In genomic region chr5:132905938-132906337, GRCh38 we compare ENCODE assay signal across 12 cellular contexts. TPM values are rescaled to one million over a fixed set of nuclear protein-coding genes. Genes with fewer than 3 reads are reported as not detected.
DNase-seq lines count a peak whose midpoint lies in the region; ATAC-seq and TF ChIP-seq lines count a peak whose summit lies in the region.
"Had no signal": no experiment of that assay in that cellular context is flagged by ENCODE, and none has a peak within 500 bp of the region (broad histone marks: within the 10 kb centered on the region; RNA-seq: fewer than 3 reads in every experiment).

No MANE protein-coding gene starts in this region.

- H3K27me3 Mint-ChIP-seq in naive thymus-derived CD4-positive, alpha-beta T cell = no peaks in the 10 kb centered on the region
- H3K27me3 Mint-ChIP-seq: activated CD4-positive, alpha-beta T cell treated with anti-CD3 and anti-CD28 coated beads, Interleukin-2, amount 10 ng/mL, durations not matched to agents 24 days and 14 days had no signal

- H3K36me3 Mint-ChIP-seq in naive thymus-derived CD4-positive, alpha-beta T cell = peaks cover 6 to 34% (median 16%) of the 10 kb centered on the region in 5 donors

- TF ChIP-seq POLR2A in prostate gland (IDR thresholded peaks at IDR 0.05) = no peak

- POLR2A ChIA-PET in naive thymus-derived CD4-positive, alpha-beta T cell (lab: Charles Lee) = no interaction called here

- CTCF ChIA-PET in naive thymus-derived CD4-positive, alpha-beta T cell (lab: Charles Lee) = interaction anchor here (1.5 kb wide), 1 partner anchor 22 kb away, joined by 4 read pairs; no protein-coding TSS in a partner anchor

- no peak for ATAC-seq in HG02623 (IDR thresholded peaks at IDR 0.05; ENCODE audit: unreplicated experiment)
- no peak for ATAC-seq in naive thymus-derived CD4-positive, alpha-beta T cell
- ATAC-seq: activated naive CD4-positive, alpha-beta T cell treated with anti-CD3 and anti-CD28 coated beads, Interleukin-2, amount 50 U/mL, for 72 hours; left ventricle myocardium superior had no signal

- peak; percentile 9 for DNase-seq in NCI-H1092 treated with DMSO at 0.1 percent for 48 hours (lab: John Stamatoyannopoulos, UW)
- DNase-seq in NCI-H1092 (lab: John Stamatoyannopoulos, UW) = no peak
- peak; percentile 59 for DNase-seq in NCI-H2196 treated with DMSO at 0.1 percent for 48 hours (lab: John Stamatoyannopoulos, UW; ENCODE audit: unreplicated experiment)
- peak; percentile 87 for DNase-seq in epithelial cell of esophagus (ENCODE audit: low read depth)
- peak; percentile 30 for DNase-seq in prostate gland (ENCODE audit: low spot score)
- DNase-seq in globus pallidus (ENCODE audit: low spot score) = no peak
- no peak for DNase-seq in naive thymus-derived CD4-positive, alpha-beta T cell
- DNase-seq: activated CD4-positive, alpha-beta T cell treated with anti-CD3 and anti-CD28 coated beads, Interleukin-2, amount 10 ng/mL, durations not matched to agents 24 days and 14 days; effector memory CD4-positive, alpha-beta T cell; left ventricle myocardium superior had no signal

- H3K9me3 ChIP-seq in prostate gland = no peaks in the 10 kb centered on the region
- H3K9me3 ChIP-seq in naive thymus-derived CD4-positive, alpha-beta T cell (ENCODE audit: control insufficient read depth in 2 of 3, low read length in 3 of 3) = no peaks in the 10 kb centered on the region

- H3K4me1 Mint-ChIP-seq in naive thymus-derived CD4-positive, alpha-beta T cell = peaks cover 0 to 43% (median 31%) of the 10 kb centered on the region in 7 donors

- no peaks in the 10 kb centered on the region for H3K36me3 ChIP-seq in prostate gland
- peaks cover 0 to 20% (median 0%) of the 10 kb centered on the region in 3 experiments for H3K36me3 ChIP-seq in naive thymus-derived CD4-positive, alpha-beta T cell (ENCODE audit: control insufficient read depth in 2 of 3, insufficient read depth in 3 of 3, low read length in 3 of 3)

- H3K4me3 Mint-ChIP-seq in naive thymus-derived CD4-positive, alpha-beta T cell = no peak overlapping the region
- H3K4me3 Mint-ChIP-seq: activated CD4-positive, alpha-beta T cell treated with anti-CD3 and anti-CD28 coated beads, Interleukin-2, amount 10 ng/mL, durations not matched to agents 24 days and 14 days had no signal

- H3K27ac ChIP-seq in prostate gland = peak overlapping the region in 1 of 2 donors; percentile 17
- no peak overlapping the region for H3K27ac ChIP-seq in naive thymus-derived CD4-positive, alpha-beta T cell (ENCODE audit: low read depth, low read length)

- TF ChIP-seq CTCF in epithelial cell of esophagus (IDR thresholded peaks at IDR 0.05; ENCODE audit: insufficient read depth, low read depth, low read length, missing control alignments) (peak; percentile 39), prostate gland (IDR thresholded peaks at IDR 0.05) (peak in 1 of 4 experiments; percentile 24)

- intact Hi-C loops in prostate gland (cut with DNase I) = no loop called here
- intact Hi-C loops in naive thymus-derived CD4-positive, alpha-beta T cell (cut with micrococcal nuclease) = no loop called here

- WGBS in prostate gland = 27% methylated on average over 2 of the region's 2 CpGs

- H3K27ac Mint-ChIP-seq in naive thymus-derived CD4-positive, alpha-beta T cell = peak overlapping the region in 3 of 9 donors; percentile 7 to 50 (median 38)
- H3K27ac Mint-ChIP-seq: activated CD4-positive, alpha-beta T cell treated with anti-CD3 and anti-CD28 coated beads, Interleukin-2, amount 10 ng/mL, durations not matched to agents 24 days and 14 days; activated naive CD4-positive, alpha-beta T cell treated with anti-CD3 and anti-CD28 coated beads, Interleukin-2, amount 50 U/mL, for 72 hours had no signal

- H3K9me3 Mint-ChIP-seq in naive thymus-derived CD4-positive, alpha-beta T cell = no peaks in the 10 kb centered on the region
- H3K9me3 Mint-ChIP-seq: activated CD4-positive, alpha-beta T cell treated with anti-CD3 and anti-CD28 coated beads, Interleukin-2, amount 10 ng/mL, durations not matched to agents 24 days and 14 days; activated naive CD4-positive, alpha-beta T cell treated with anti-CD3 and anti-CD28 coated beads, Interleukin-2, amount 50 U/mL, for 72 hours had no signal

- H3K4me3 ChIP-seq in epithelial cell of esophagus (ENCODE audit: low read length) (no peak overlapping the region), prostate gland (no peak overlapping the region)
- no peak overlapping the region for H3K4me3 ChIP-seq in naive thymus-derived CD4-positive, alpha-beta T cell (ENCODE audit: low read length)

- no peaks in the 10 kb centered on the region for H3K27me3 ChIP-seq in prostate gland (replicated peaks; ENCODE audit: insufficient read depth)
- no peaks in the 10 kb centered on the region for H3K27me3 ChIP-seq in naive thymus-derived CD4-positive, alpha-beta T cell (ENCODE audit: control insufficient read depth in 2 of 2, insufficient read depth in 2 of 2, low read length in 2 of 2)

- no peaks in the 10 kb centered on the region for H3K4me1 ChIP-seq in prostate gland (replicated peaks)
- H3K4me1 ChIP-seq in naive thymus-derived CD4-positive, alpha-beta T cell (ENCODE audit: control insufficient read depth in 2 of 2, insufficient read depth in 2 of 2, low read length in 2 of 2) = no peaks in the 10 kb centered on the region

RNA-seq across cellular contexts. Expression of gene LEAP2, which starts 32.5 kb away (rescaled TPM):
- total RNA-seq in prostate gland = 1 to 10 TPM in 1 of 2 donors, under 1 TPM in 1; 0.32 to 1.4 TPM
- total RNA-seq in naive thymus-derived CD4-positive, alpha-beta T cell = 1 to 10 TPM in 4 of 5 experiments, under 1 TPM in 1; 0.91 to 9.9 (median 4.5) TPM
- polyA plus RNA-seq in naive thymus-derived CD4-positive, alpha-beta T cell = 1 to 10 TPM in 1 of 2 donors, under 1 TPM in 1; 0.70 to 2.0 TPM

RNA-seq across cellular contexts. Expression of gene UQCRQ, which starts 39.5 kb away (rescaled TPM):
- 100 to 1,000 TPM; 201 to 223 TPM for total RNA-seq in prostate gland
- total RNA-seq in naive thymus-derived CD4-positive, alpha-beta T cell = 100 to 1,000 TPM; 101 to 338 (median 110) TPM
- polyA plus RNA-seq in naive thymus-derived CD4-positive, alpha-beta T cell = 100 to 1,000 TPM; 556 to 584 TPM

RNA-seq across cellular contexts. Expression of gene GDF9, which starts 39.7 kb away (rescaled TPM):
- 1 to 10 TPM in 1 of 2 donors, under 1 TPM in 1; 0.09 to 3.2 TPM for total RNA-seq in prostate gland
- 1 to 10 TPM in 4 of 5 experiments, under 1 TPM in 1; 0.48 to 2.0 (median 1.6) TPM for total RNA-seq in naive thymus-derived CD4-positive, alpha-beta T cell
- polyA plus RNA-seq in naive thymus-derived CD4-positive, alpha-beta T cell = under 1 TPM; 0.43 to 0.53 TPM

RNA-seq across cellular contexts. Expression of gene AFF4, which starts 57.5 kb away (rescaled TPM):
- total RNA-seq in prostate gland = 100 to 1,000 TPM in 1 of 2 donors, 10 to 100 TPM in 1; 57.2 to 105 TPM
- total RNA-seq in naive thymus-derived CD4-positive, alpha-beta T cell = 10 to 100 TPM; 39.7 to 82.3 (median 69.0) TPM
- 10 to 100 TPM; 25.3 to 30.6 TPM for polyA plus RNA-seq in naive thymus-derived CD4-positive, alpha-beta T cell

Comparison
In these comparisons a context has a peak if more than half of its experiments do, and no peak if none do; other contexts are left out.
1. DNase-seq: peak in NCI-H1092 treated with DMSO at 0.1 percent for 48 hours (single experiment), NCI-H2196 treated with DMSO at 0.1 percent for 48 hours (single experiment), epithelial cell of esophagus (single experiment) and prostate gland (single experiment); none in NCI-H1092 (single experiment), globus pallidus (single experiment) and naive thymus-derived CD4-positive, alpha-beta T cell (0 of 9).